ENCODE assay signal across 9 cellular contexts in the genomic region with DNA sequence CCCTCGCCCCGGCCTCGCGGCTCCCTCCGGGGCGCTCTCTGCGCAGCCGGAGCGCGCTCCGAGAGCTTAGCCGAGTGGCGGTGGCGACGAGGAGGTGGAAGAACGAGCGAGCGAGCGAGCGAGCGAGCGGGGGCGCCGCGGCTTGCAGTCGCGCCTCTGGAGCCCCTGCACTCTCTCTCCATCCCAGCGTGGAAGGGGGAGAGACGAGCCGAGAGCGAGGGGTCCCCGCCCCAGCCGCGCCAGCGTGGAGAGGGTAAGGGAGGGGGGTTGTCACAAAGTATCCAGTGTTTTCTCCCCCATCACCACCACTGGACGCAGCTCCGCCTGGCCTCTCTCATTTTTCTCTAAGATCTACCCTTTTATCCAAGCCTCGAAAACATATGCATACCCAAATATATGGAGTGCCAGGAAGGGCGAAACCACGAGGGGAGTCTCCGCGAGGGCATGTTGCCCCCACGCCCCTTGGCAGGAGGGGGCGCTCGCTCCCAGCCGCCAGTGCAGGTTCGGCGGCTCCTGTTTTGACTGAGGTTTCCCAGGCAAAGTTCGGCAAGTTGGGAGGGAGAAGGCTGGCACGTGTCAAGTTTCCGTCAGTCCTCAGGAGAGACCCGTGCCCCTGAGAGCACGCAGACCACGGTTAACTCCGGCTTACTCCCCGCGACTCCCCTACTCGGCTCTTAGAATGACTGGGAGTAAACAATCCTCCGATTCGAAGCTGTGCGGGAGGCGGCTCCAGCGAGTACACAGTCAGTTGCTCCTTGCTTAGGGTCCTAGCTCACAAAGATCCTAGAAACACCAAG. TPM values are rescaled to one million over a fixed set of nuclear protein-coding genes. Genes with fewer than 3 reads are reported as not detected.
DNase-seq lines count a peak whose midpoint lies in the region; ATAC-seq and TF ChIP-seq lines count a peak whose summit lies in the region.
"Had no signal": no experiment of that assay in that cellular context is flagged by ENCODE, and none has a peak within 500 bp of the region (broad histone marks: within the 10 kb centered on the region; RNA-seq: fewer than 3 reads in every experiment).

No MANE protein-coding gene starts in this region.

- no peaks in the 10 kb centered on the region for H3K79me2 ChIP-seq in PC-3 (ENCODE audit: low read length)

- DNase-seq in activated CD4-positive, alpha-beta T cell treated with anti-CD3 and anti-CD28 coated beads for 48 hours: peak; percentile 6
- DNase-seq in activated CD4-positive, alpha-beta T cell treated with anti-CD3 and anti-CD28 coated beads, Interleukin-2, amount 50 U/mL, for 4 hours: no peak
- no peak for DNase-seq in PC-3
- peak; percentile 18 for DNase-seq in fibroblast of the aortic adventitia (ENCODE audit: low read depth)
- DNase-seq in occipital lobe (lab: John Stamatoyannopoulos, UW): peak; percentile 28
- DNase-seq in epidermal melanocyte (ENCODE audit: insufficient read length, low spot score): no peak
- DNase-seq: DND-41 had no signal

- CTCF ChIA-PET in PC-3 (lab: Charles Lee): no interaction called here

- H3K9me2 ChIP-seq in PC-3 (replicated peaks; ENCODE audit: low read length): no peaks in the 10 kb centered on the region

- no peaks in the 10 kb centered on the region for H3K9me3 ChIP-seq in PC-3 (ENCODE audit: low read length)

- H4K20me1 ChIP-seq in PC-3 (ENCODE audit: low read length): no peaks in the 10 kb centered on the region

- H3F3A ChIP-seq in PC-3 (ENCODE audit: low read length, unreplicated experiment): no peaks in the 10 kb centered on the region

- no peaks in the 10 kb centered on the region for H3K36me3 ChIP-seq in PC-3 (ENCODE audit: low read depth, low read length)

- no peak overlapping the region for H2AFZ ChIP-seq in PC-3 (ENCODE audit: low read length)

- no peak overlapping the region for H3K4me2 ChIP-seq in PC-3 (ENCODE audit: low read length)

- POLR2A ChIA-PET in PC-3 (lab: Charles Lee; ENCODE audit: unreplicated experiment): no interaction called here

- H3K27me3 ChIP-seq in PC-3 (ENCODE audit: low read length): peaks cover 59% of the 10 kb centered on the region

- H3K4me1 ChIP-seq in PC-3 (ENCODE audit: insufficient read depth, low read length): no peaks in the 10 kb centered on the region

- no peak overlapping the region for H3K27ac ChIP-seq in PC-3 (ENCODE audit: low read length)

- H3K4me3 ChIP-seq in PC-3 (ENCODE audit: low read length): no peak overlapping the region
- H3K4me3 ChIP-seq in fibroblast of the aortic adventitia (ENCODE audit: low read depth, low read length): peak overlapping the region; percentile 50

- BruUV-seq in PC-3 (replicated peaks; lab: Mats Ljungman, UMichigan): no TSS peak

- TF ChIP-seq CTCF in PC-3 (conservative IDR thresholded peaks at IDR 0.05; ENCODE audit: low read depth, low read length): peak; percentile 6; the same call in 1 of the 2 replicates
- peak; percentile 68 for TF ChIP-seq CTCF in fibroblast of the aortic adventitia (IDR thresholded peaks at IDR 0.05; ENCODE audit: insufficient read depth, low read length)

- H3K9ac ChIP-seq in PC-3 (ENCODE audit: low read length): no peak overlapping the region

- intact Hi-C loops in PC-3 (cut with micrococcal nuclease): no loop called here

- ATAC-seq in PC-3 (no peak), GM21576 (IDR thresholded peaks at IDR 0.05; ENCODE audit: unreplicated experiment) (no peak), GM18907 (IDR thresholded peaks at IDR 0.05; ENCODE audit: unreplicated experiment) (no peak)

RNA-seq across cellular contexts. Expression of gene DAB1, which starts 0.6 kb away (rescaled TPM):
- total RNA-seq in PC-3 (2014; rRNA removed) (not detected in 2 replicates), fibroblast of the aortic adventitia (ENCODE audit: low replicate concordance) (0.45 and 3.2 TPM in 2 replicates), occipital lobe (45.4 TPM)

Comparison
In these comparisons a context has a peak if more than half of its experiments do, and no peak if none do; other contexts are left out.
1. DNase-seq: peak in activated CD4-positive, alpha-beta T cell treated with anti-CD3 and anti-CD28 coated beads for 48 hours (single experiment), fibroblast of the aortic adventitia (single experiment) and occipital lobe (single experiment); none in activated CD4-positive, alpha-beta T cell treated with anti-CD3 and anti-CD28 coated beads, Interleukin-2, amount 50 U/mL, for 4 hours (0 of 2), PC-3 (single experiment) and epidermal melanocyte (single experiment).
2. RNA of gene DAB1, which starts 0.6 kb away (total RNA-seq): 45.4 TPM in occipital lobe (single experiment); 0.45 to 3.2 TPM in fibroblast of the aortic adventitia and not detected in PC-3; every median in the first group is over 10 times any median in the second.